Comparison of ENCODE assay signal across 12 cellular contexts in genomic region chr7:94056796-94057207, GRCh38. TPM values are rescaled to one million over a fixed set of nuclear protein-coding genes. Genes with fewer than 3 reads are reported as not detected.
DNase-seq lines count a peak whose midpoint lies in the region; ATAC-seq, FAIRE-seq and TF ChIP-seq lines count a peak whose summit lies in the region.
"Had no signal": no experiment of that assay in that cellular context is flagged by ENCODE, and none has a peak within 500 bp of the region (broad histone marks: within the 10 kb centered on the region; RNA-seq: fewer than 3 reads in every experiment).

No MANE protein-coding gene starts in this region.

- H3K4ac ChIP-seq in H1 (replicated peaks; ENCODE audit: insufficient read length, low read depth, low read length): no peak overlapping the region

- H3K4me2 ChIP-seq in H1 (ENCODE audit: insufficient read depth in 1 of 2, low read depth in 2 of 2, low read length in 2 of 2): no peak overlapping the region

- intact Hi-C loops in activated CD4-positive, alpha-beta T cell treated with anti-CD3 and anti-CD28 coated beads, Interleukin-2, amount 10 ng/mL, durations not matched to agents 24 days and 14 days (cut with micrococcal nuclease): no loop called here

- no peak overlapping the region for H3K14ac ChIP-seq in H1 (ENCODE audit: insufficient read length)

- no peak overlapping the region for H3K56ac ChIP-seq in H1 (replicated peaks; ENCODE audit: insufficient read length, low read depth, low read length)

- no peak overlapping the region for H2BK120ac ChIP-seq in H1 (replicated peaks; ENCODE audit: low read depth, low read length)

- peaks cover 4% of the 10 kb centered on the region for H3K9me3 Mint-ChIP-seq in activated CD4-positive, alpha-beta T cell treated with anti-CD3 and anti-CD28 coated beads, Interleukin-2, amount 10 ng/mL, durations not matched to agents 24 days and 14 days
- H3K9me3 Mint-ChIP-seq: activated naive CD4-positive, alpha-beta T cell treated with anti-CD3 and anti-CD28 coated beads, Interleukin-2, amount 50 U/mL, for 24 hours had no signal

- no peaks in the 10 kb centered on the region for H3K79me1 ChIP-seq in H1 (ENCODE audit: low read depth, low read length)

- no peak for TF ChIP-seq RAD21 in H1 (IDR thresholded peaks at IDR 0.05 in 1 of 2, conservative IDR thresholded peaks at IDR 0.05 in 1 of 2; ENCODE audit: low read depth in 2 of 2, low read length in 2 of 2)

- no peak overlapping the region for H3K27ac ChIP-seq in H1 (ENCODE audit: low read depth, low read length)
- H3K27ac ChIP-seq: lower lobe of right lung, right lobe of liver had no signal

- H3K9me3 ChIP-seq in NT2/D1 (ENCODE audit: insufficient read depth, low read length): no peaks in the 10 kb centered on the region
- no peaks in the 10 kb centered on the region for H3K9me3 ChIP-seq in H1 (ENCODE audit: insufficient read depth in 2 of 2, low read depth in 1 of 2, low read length in 1 of 2)
- H3K9me3 ChIP-seq: lower lobe of right lung, right lobe of liver had no signal

- H3K18ac ChIP-seq in H1 (ENCODE audit: extremely low read depth, low read length): no peak overlapping the region

- H4K5ac ChIP-seq in H1 (ENCODE audit: insufficient read length, low read depth, low read length): no peak overlapping the region

- H4K91ac ChIP-seq in H1 (replicated peaks; ENCODE audit: insufficient read length, low read length): no peak overlapping the region

- no peak overlapping the region for H2BK5ac ChIP-seq in H1 (ENCODE audit: low read depth, low read length)

- POLR2A ChIA-PET in H1 (lab: Charles Lee; ENCODE audit: partially characterized antibody): no interaction called here

- WGBS in H1 (ENCODE audit: extremely low coverage in 1 of 2, insufficient coverage in 1 of 2, insufficient read length in 1 of 2, insufficient replicate concordance in 2 of 2, low coverage in 1 of 2, low lambda C conversion rate in 2 of 2, missing lambda C conversion rate in 1 of 2), 2 experiments: 77% methylated on average over 3 of the region's 3 CpGs; no CpG with 5 or more reads in 1 of the 2 experiments

- H3K79me2 ChIP-seq in H1 (ENCODE audit: control insufficient read depth in 1 of 2, insufficient read depth in 2 of 2, low read length in 2 of 2): no peaks in the 10 kb centered on the region

- CTCF ChIA-PET in H1 (lab: Charles Lee; ENCODE audit: partially characterized antibody): interaction anchor here (0.6 to 1.2 kb wide), 2 partner anchors 100 to 257 kb away, joined by 3 read pairs; no protein-coding TSS in a partner anchor

- no peak overlapping the region for H4K8ac ChIP-seq in H1 (ENCODE audit: extremely low read depth, insufficient read depth, low read length)

- no peaks in the 10 kb centered on the region for H3K4me1 ChIP-seq in NT2/D1 (ENCODE audit: insufficient read depth, insufficient read length)
- H3K4me1 ChIP-seq in H1 (replicated peaks in 1 of 4; ENCODE audit: control insufficient read depth in 3 of 4, insufficient read depth in 4 of 4, low read length in 3 of 4): peaks cover 0 to 5% (median 2%) of the 10 kb centered on the region in 4 experiments; a peak in 3 of 7 replicates
- H3K4me1 ChIP-seq: lower lobe of right lung had no signal

- no peak for ATAC-seq in HG02678 (IDR thresholded peaks at IDR 0.05; ENCODE audit: unreplicated experiment)
- no peak for ATAC-seq in GM21367 (IDR thresholded peaks at IDR 0.05; ENCODE audit: unreplicated experiment)
- ATAC-seq: lower lobe of right lung, right lobe of liver had no signal

- H3K27me3 ChIP-seq in NT2/D1 (ENCODE audit: insufficient read depth, insufficient read length) (no peaks in the 10 kb centered on the region), H1 (replicated peaks in 1 of 4; ENCODE audit: control insufficient read depth in 3 of 4, extremely low read depth in 1 of 4, insufficient read depth in 3 of 4, low read length in 3 of 4) (no peaks in the 10 kb centered on the region)
- H3K27me3 ChIP-seq: right lobe of liver had no signal

- no peaks in the 10 kb centered on the region for H3K36me3 Mint-ChIP-seq in activated CD4-positive, alpha-beta T cell treated with anti-CD3 and anti-CD28 coated beads, Interleukin-2, amount 10 ng/mL, durations not matched to agents 24 days and 14 days (ENCODE audit: low read depth)
- H3K36me3 Mint-ChIP-seq: activated naive CD4-positive, alpha-beta T cell treated with anti-CD3 and anti-CD28 coated beads, Interleukin-2, amount 50 U/mL, for 24 hours had no signal

- H3K4me3 ChIP-seq in NT2/D1 (ENCODE audit: insufficient read length, low read depth): no peak overlapping the region
- no peak overlapping the region for H3K4me3 ChIP-seq in H1 (ENCODE audit: extremely low read depth in 1 of 4, insufficient read depth in 2 of 4, low read depth in 3 of 4, low read length in 4 of 4)
- H3K4me3 ChIP-seq: lower lobe of right lung, right lobe of liver had no signal

- no peak overlapping the region for H2AFZ ChIP-seq in H1 (ENCODE audit: low read length)

- FAIRE-seq in H1 (lab: Jason Lieb, UNC): no peak

- H3K4me3 Mint-ChIP-seq in activated CD4-positive, alpha-beta T cell treated with anti-CD3 and anti-CD28 coated beads, Interleukin-2, amount 10 ng/mL, durations not matched to agents 24 days and 14 days: no peak overlapping the region
- H3K4me3 Mint-ChIP-seq: activated naive CD4-positive, alpha-beta T cell treated with anti-CD3 and anti-CD28 coated beads, Interleukin-2, amount 50 U/mL, for 24 hours had no signal

- no peak for TF ChIP-seq CTCF in H1 (IDR thresholded peaks at IDR 0.05; ENCODE audit: control extremely low read depth in 1 of 3, insufficient read depth in 1 of 3, low read depth in 1 of 3, low read length in 3 of 3)

- no peak for TF ChIP-seq POLR2A in H1 (IDR thresholded peaks at IDR 0.05; ENCODE audit: control extremely low read depth in 1 of 2, low read depth in 2 of 2, low read length in 2 of 2)

- TF ChIP-seq EP300 in H1 (IDR thresholded peaks at IDR 0.05; ENCODE audit: borderline replicate concordance in 1 of 2, low read depth in 2 of 2, low read length in 2 of 2): no peak

- H3K23me2 ChIP-seq in H1 (ENCODE audit: low read depth, low read length): no peaks in the 10 kb centered on the region

- peak; percentile 72 for DNase-seq in GM04504 (ENCODE audit: low read depth)
- peak; percentile 44 for DNase-seq in NT2/D1 (ENCODE audit: low read depth, low spot score)
- DNase-seq in H1 (ENCODE audit: low read depth in 1 of 2, low spot score in 2 of 2): peak in 1 of 2 experiments; percentile 21
- DNase-seq in renal cortical epithelial cell (ENCODE audit: low read depth): peak; percentile 100
- no peak for DNase-seq in NCI-H128 (lab: John Stamatoyannopoulos, UW; ENCODE audit: unreplicated experiment)
- no peak for DNase-seq in activated CD4-positive, alpha-beta T cell treated with anti-CD3 and anti-CD28 coated beads, Interleukin-2, amount 10 ng/mL, durations not matched to agents 24 days and 14 days
- DNase-seq: activated CD4-positive, alpha-beta T cell treated with anti-CD3 and anti-CD28 coated beads for 4 hours; lower lobe of right lung; right lobe of liver had no signal

- H2BK12ac ChIP-seq in H1 (ENCODE audit: low read depth, low read length): no peak overlapping the region

- H3K36me3 ChIP-seq in NT2/D1 (ENCODE audit: insufficient read depth, insufficient read length, low read length): no peaks in the 10 kb centered on the region
- no peaks in the 10 kb centered on the region for H3K36me3 ChIP-seq in H1 (ENCODE audit: control insufficient read depth in 2 of 4, insufficient read depth in 4 of 4, low read length in 3 of 4)
- H3K36me3 ChIP-seq: lower lobe of right lung, right lobe of liver had no signal

- H3K4me1 Mint-ChIP-seq in activated CD4-positive, alpha-beta T cell treated with anti-CD3 and anti-CD28 coated beads, Interleukin-2, amount 10 ng/mL, durations not matched to agents 24 days and 14 days: peaks cover 4% of the 10 kb centered on the region

- no peaks in the 10 kb centered on the region for H4K20me1 ChIP-seq in H1 (replicated peaks in 1 of 2; ENCODE audit: control insufficient read depth in 1 of 2, insufficient read depth in 2 of 2, low read length in 2 of 2)

- peaks cover 13% of the 10 kb centered on the region for H3K27me3 Mint-ChIP-seq in activated CD4-positive, alpha-beta T cell treated with anti-CD3 and anti-CD28 coated beads, Interleukin-2, amount 10 ng/mL, durations not matched to agents 24 days and 14 days

- no peak overlapping the region for H3K23ac ChIP-seq in H1 (ENCODE audit: insufficient read length)

- no peak overlapping the region for H2BK20ac ChIP-seq in H1 (ENCODE audit: low read length)

- no peak overlapping the region for H2AK5ac ChIP-seq in H1 (ENCODE audit: low read depth, low read length)

- H2BK15ac ChIP-seq in H1 (ENCODE audit: low read length): no peak overlapping the region

- no peak overlapping the region for H3K27ac Mint-ChIP-seq in activated CD4-positive, alpha-beta T cell treated with anti-CD3 and anti-CD28 coated beads, Interleukin-2, amount 10 ng/mL, durations not matched to agents 24 days and 14 days
- H3K27ac Mint-ChIP-seq: activated naive CD4-positive, alpha-beta T cell treated with anti-CD3 and anti-CD28 coated beads, Interleukin-2, amount 50 U/mL, for 24 hours had no signal

- H3K9ac ChIP-seq in NT2/D1 (ENCODE audit: insufficient read length, low read depth): no peak overlapping the region
- no peak overlapping the region for H3K9ac ChIP-seq in H1 (replicated peaks in 1 of 4; ENCODE audit: extremely low read depth in 1 of 4, low read depth in 3 of 4, low read length in 3 of 4)

TF ChIP-seq in H1, 55 proteins besides CTCF, POLR2A, EP300 and RAD21:
- TF ChIP-seq YY1 (IDR thresholded peaks at IDR 0.05; ENCODE audit: low read depth, low read length): peak; percentile 53; the same call in 1 of the 2 replicates
- TF ChIP-seq TEAD4 (IDR thresholded peaks at IDR 0.05; ENCODE audit: low read depth, low read length): peak; percentile 78; the same call in 1 of the 2 replicates
- no peak for TF ChIP-seq RFX5 (IDR thresholded peaks at IDR 0.05; ENCODE audit: borderline replicate concordance, low read depth, low read length)

RNA-seq across cellular contexts. Expression of gene BET1, which starts 52.6 kb away (rescaled TPM):
- 29.7 and 31.7 TPM in 2 replicates for total RNA-seq in H1 (2021; fragmentation: NEBNext Ultra II Directional; extraction: Animal tissue kit (Norgen Biotek cat#: 25700))
- 12.6 and 20.6 TPM in 2 replicates for polyA plus RNA-seq in H1 (2011; rRNA removed)
- 26.0 TPM for polyA plus RNA-seq in H1 (2011; cell fraction: cytosol; rRNA removed)
- 9.0 TPM for polyA plus RNA-seq in H1 (2011; cell fraction: nucleus; rRNA removed)
- 16.6 to 21.6 TPM (median 19.9 TPM) in 4 replicates for polyA plus RNA-seq in H1 (2012, experiment 1 of 2)
- polyA plus RNA-seq in H1 (2012, experiment 2 of 2): 7.4 TPM
- polyA plus RNA-seq in H1 (2013, experiment 1 of 2): 27.3 TPM
- polyA plus RNA-seq in H1 (2013, experiment 2 of 2): 26.0 TPM
- polyA minus RNA-seq in H1 (2011; rRNA and poly(A)+ RNA removed): 7.0 and 7.2 TPM in 2 replicates
- 10.2 TPM for polyA minus RNA-seq in H1 (2011; cell fraction: cytosol; rRNA and poly(A)+ RNA removed)
- polyA minus RNA-seq in H1 (2011; cell fraction: nucleus; rRNA and poly(A)+ RNA removed): 8.7 TPM
- total RNA-seq in renal cortical epithelial cell: 55.0 and 63.0 TPM in 2 replicates
- total RNA-seq in activated CD4-positive, alpha-beta T cell treated with anti-CD3 and anti-CD28 coated beads, Interleukin-2, amount 10 ng/mL, durations not matched to agents 24 days and 14 days: 19.1 and 20.0 TPM in 2 replicates

Comparison
In these comparisons a context has a peak if more than half of its experiments do, and no peak if none do; other contexts are left out.
1. DNase-seq: peak in GM04504 (single experiment), NT2/D1 (single experiment) and renal cortical epithelial cell (single experiment); none in NCI-H128 (single experiment) and activated CD4-positive, alpha-beta T cell treated with anti-CD3 and anti-CD28 coated beads, Interleukin-2, amount 10 ng/mL, durations not matched to agents 24 days and 14 days (single experiment).